Comparison of ENCODE assay signal across 22 cellular contexts in genomic region chr1:198267056-198267455, GRCh38.
"Had no signal": no experiment of that assay in that cellular context is flagged by ENCODE, and none has a peak within 500 bp of the region (broad histone marks: within the 10 kb centered on the region; RNA-seq: fewer than 3 reads in every experiment).

No MANE protein-coding gene starts in this region.

- FAIRE-seq: colon, frontal cortex, kidney, pancreas had no signal

- ATAC-seq: left colon; natural killer cell; pancreas; stimulated activated memory B cell treated with anti-CD40 and anti-IgM and Interleukin-4, amounts not matched to agents 10 μg/mL and 1 μg/mL and 100 μg/mL, for 72 hours; stimulated activated naive CD8-positive, alpha-beta T cell treated with anti-CD3 and anti-CD28 coated beads, Interleukin-15, Interleukin-2, amounts not matched to agents 100 U/mL and 50 U/mL, for 24 hours had no signal

- H3K4me3 Mint-ChIP-seq: memory B cell; natural killer cell; stimulated activated memory B cell treated with anti-CD40 and anti-IgM and Interleukin-4, amounts not matched to agents 10 μg/mL and 1 μg/mL and 100 μg/mL, for 72 hours; type B pancreatic cell had no signal

- H3K27me3 ChIP-seq: dorsolateral prefrontal cortex, hepatocyte, pancreas, sigmoid colon, testis, tibial artery had no signal

- DNase-seq: dorsolateral prefrontal cortex; effector CD4-positive, alpha-beta T cell; kidney; left colon; natural killer cell; occipital lobe; pancreas; sigmoid colon; stimulated activated CD4-positive, alpha-beta T cell treated with anti-CD3 and anti-CD28 coated beads, Interleukin-2, amount 100 ng/mL, for 24 hours; stimulated activated CD4-positive, alpha-beta T cell treated with anti-CD3 and anti-CD28 coated beads, Interleukin-4, amount 100 ng/mL, for 4 hours; stimulated activated naive CD8-positive, alpha-beta T cell treated with anti-CD3 and anti-CD28 coated beads, Interleukin-15, Interleukin-2, amounts not matched to agents 100 U/mL and 50 U/mL, for 24 hours; substantia nigra; testis; tibial artery had no signal

- H2AFZ ChIP-seq: hepatocyte had no signal

- H3K9me3 Mint-ChIP-seq: memory B cell; natural killer cell; stimulated activated memory B cell treated with anti-CD40 and anti-IgM and Interleukin-4, amounts not matched to agents 10 μg/mL and 1 μg/mL and 100 μg/mL, for 72 hours; type B pancreatic cell had no signal

- H3K4me1 Mint-ChIP-seq: memory B cell; stimulated activated memory B cell treated with anti-CD40 and anti-IgM and Interleukin-4, amounts not matched to agents 10 μg/mL and 1 μg/mL and 100 μg/mL, for 72 hours had no signal

- H3K4me2 ChIP-seq: hepatocyte had no signal

- H3K27me3 Mint-ChIP-seq: memory B cell; progenitor cell of endocrine pancreas; stimulated activated memory B cell treated with anti-CD40 and anti-IgM and Interleukin-4, amounts not matched to agents 10 μg/mL and 1 μg/mL and 100 μg/mL, for 72 hours; type B pancreatic cell had no signal

- H3K27ac Mint-ChIP-seq: memory B cell; natural killer cell; progenitor cell of endocrine pancreas; stimulated activated memory B cell treated with anti-CD40 and anti-IgM and Interleukin-4, amounts not matched to agents 10 μg/mL and 1 μg/mL and 100 μg/mL, for 72 hours; type B pancreatic cell had no signal

- H3K36me3 ChIP-seq: pancreas had no signal

- H3K4me3 ChIP-seq: dorsolateral prefrontal cortex, hepatocyte, lung, pancreas, sigmoid colon, testis, tibial artery had no signal

- H3K36me3 Mint-ChIP-seq: natural killer cell, type B pancreatic cell had no signal

- H3K27ac ChIP-seq: dorsolateral prefrontal cortex, pancreas, sigmoid colon, testis, tibial artery had no signal

- H3K9me3 ChIP-seq: pancreas, sigmoid colon, testis, tibial artery had no signal
